ENCODE assay signal across 14 cellular contexts in the genomic region with DNA sequence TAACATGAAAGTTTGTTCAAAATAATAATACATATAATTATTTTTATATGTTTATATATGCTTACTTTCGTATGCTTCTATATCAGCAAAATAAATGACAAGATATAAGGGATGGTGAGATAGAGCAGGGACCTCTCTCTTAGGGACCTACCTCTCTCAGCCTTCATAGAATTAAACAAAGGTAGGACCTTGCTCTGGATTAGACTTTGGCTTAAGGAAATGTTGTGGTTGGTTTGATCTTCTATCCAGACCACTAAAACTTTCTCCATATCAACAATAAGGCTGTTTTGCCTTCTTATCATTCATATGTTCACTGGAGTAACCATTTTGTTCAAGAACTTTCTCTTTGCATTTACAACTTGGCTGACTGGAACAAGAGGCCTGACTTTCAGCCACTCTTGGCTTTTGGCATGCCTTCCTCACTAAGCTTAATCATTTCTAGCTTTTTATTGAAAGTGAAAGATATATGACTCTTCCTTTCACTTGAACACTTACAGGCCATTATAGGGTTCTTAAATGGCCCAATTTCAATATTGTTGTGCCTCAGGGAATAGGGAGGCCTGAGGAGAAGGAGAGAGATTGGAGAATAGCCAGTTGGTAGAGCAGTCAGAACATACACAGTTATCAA. TPM values are rescaled to one million over a fixed set of nuclear protein-coding genes. Genes with fewer than 3 reads are reported as not detected.
DNase-seq lines count a peak whose midpoint lies in the region; ATAC-seq and TF ChIP-seq lines count a peak whose summit lies in the region.
"Had no signal": no experiment of that assay in that cellular context is flagged by ENCODE, and none has a peak within 500 bp of the region (broad histone marks: within the 10 kb centered on the region; RNA-seq: fewer than 3 reads in every experiment).

No MANE protein-coding gene starts in this region.

- no peaks in the 10 kb centered on the region for H3K36me3 ChIP-seq in neural progenitor cell

- no peaks in the 10 kb centered on the region for H4K20me1 ChIP-seq in neural progenitor cell (ENCODE audit: low read depth)

- ATAC-seq in GM19035 (IDR thresholded peaks at IDR 0.05; ENCODE audit: unreplicated experiment) = peak; percentile 72
- ATAC-seq in HG02759 (IDR thresholded peaks at IDR 0.05; ENCODE audit: unreplicated experiment) = peak; percentile 78
- peak; percentile 85 for ATAC-seq in HG03571 (IDR thresholded peaks at IDR 0.05; ENCODE audit: unreplicated experiment)
- no peak for ATAC-seq in omental fat pad (ENCODE audit: low FRiP score)
- ATAC-seq: GM23338 had no signal

- H3K9ac ChIP-seq in neural progenitor cell = no peak overlapping the region

- TF ChIP-seq CTCF in Calu3 (IDR thresholded peaks at IDR 0.05; ENCODE audit: unreplicated experiment) (no peak), neural progenitor cell (IDR thresholded peaks at IDR 0.05) (no peak), omental fat pad (IDR thresholded peaks at IDR 0.05) (no peak)

- H3K27ac Mint-ChIP-seq in Calu3 (ENCODE audit: unreplicated experiment) (peak overlapping the region; percentile 26), neural progenitor cell (no peak overlapping the region)
- H3K27ac Mint-ChIP-seq: CD4-positive, CD25-positive, alpha-beta regulatory T cell; endodermal cell; GM23338 had no signal

- H3K4me1 Mint-ChIP-seq in Calu3 (ENCODE audit: low read depth, unreplicated experiment) (peaks cover 44% of the 10 kb centered on the region), neural progenitor cell (no peaks in the 10 kb centered on the region)

- H3K4me3 Mint-ChIP-seq in Calu3 (ENCODE audit: low read depth, unreplicated experiment) (no peak overlapping the region), neural progenitor cell (no peak overlapping the region)
- H3K4me3 Mint-ChIP-seq: CD4-positive, CD25-positive, alpha-beta regulatory T cell; endodermal cell; GM23338 had no signal

- no peaks in the 10 kb centered on the region for H3K79me2 ChIP-seq in neural progenitor cell (ENCODE audit: low read depth)

- H3K9me3 ChIP-seq in neural progenitor cell (ENCODE audit: low read depth) = no peaks in the 10 kb centered on the region

- H2AFZ ChIP-seq in neural progenitor cell (replicated peaks) = no peak overlapping the region
- H2AFZ ChIP-seq: GM23338 had no signal

- BruUV-seq in Calu3 (replicated peaks; lab: Mats Ljungman, UMichigan) = no TSS peak

- H3F3A ChIP-seq in neural progenitor cell (ENCODE audit: low read depth) = no peaks in the 10 kb centered on the region

- H3K27me3 ChIP-seq in neural progenitor cell = no peaks in the 10 kb centered on the region

- intact Hi-C loops in Calu3 (cut with micrococcal nuclease; ENCODE audit: unreplicated experiment) = no loop called here

- no peak overlapping the region for H3K4me2 ChIP-seq in neural progenitor cell
- H3K4me2 ChIP-seq: GM23338 had no signal

- CTCF ChIA-PET in Calu3 (lab: Charles Lee) = no interaction called here

- H3K36me3 Mint-ChIP-seq in Calu3 (ENCODE audit: insufficient read depth, unreplicated experiment) (peaks cover 5% of the 10 kb centered on the region), neural progenitor cell (no peaks in the 10 kb centered on the region)
- H3K36me3 Mint-ChIP-seq: CD4-positive, CD25-positive, alpha-beta regulatory T cell had no signal

- H3K4me1 ChIP-seq in neural progenitor cell = no peaks in the 10 kb centered on the region

- DNase-seq in Calu3 (no peak), neural progenitor cell (ENCODE audit: low spot score) (no peak), NCI-H226 (no peak), omental fat pad (ENCODE audit: low spot score) (no peak)
- DNase-seq in NK-92 treated with Interleukin-12 subunit alpha and Interleukin-12 subunit beta, amount 100 ng/mL, for 24 hours (lab: John Stamatoyannopoulos, UW) = no peak
- DNase-seq: activated effector memory CD4-positive, alpha-beta T cell treated with Interleukin-2 at 50 U/mL for 16 hours; endodermal cell; NCI-H1694 treated with DMSO at 0.1 percent for 48 hours; SW 1271 had no signal

- H3K4me3 ChIP-seq in neural progenitor cell = no peak overlapping the region
- H3K4me3 ChIP-seq: GM23338 had no signal

- H3K27me3 Mint-ChIP-seq in Calu3 (ENCODE audit: unreplicated experiment) (no peaks in the 10 kb centered on the region), neural progenitor cell (ENCODE audit: insufficient read depth, low read depth) (no peaks in the 10 kb centered on the region)

- H3K27ac ChIP-seq in neural progenitor cell = no peak overlapping the region

- no peaks in the 10 kb centered on the region for H3K9me3 Mint-ChIP-seq in Calu3 (ENCODE audit: low read depth, unreplicated experiment)
- no peaks in the 10 kb centered on the region for H3K9me3 Mint-ChIP-seq in neural progenitor cell
- H3K9me3 Mint-ChIP-seq: CD4-positive, CD25-positive, alpha-beta regulatory T cell; GM23338 had no signal

RNA-seq across cellular contexts. Expression of gene FRRS1, which starts 14.4 kb away (rescaled TPM):
- total RNA-seq in Calu3 (2022) = 39.1 and 46.5 TPM in 2 replicates
- total RNA-seq in neural progenitor cell (ENCODE audit: low replicate concordance) = 4.3 and 5.1 TPM in 2 replicates
- total RNA-seq in omental fat pad = 10 to 100 TPM in 1 of 4 donors, 1 to 10 TPM in 3; 3.6 to 13.1 (median 7.3) TPM
